20 cellular contexts compared by ENCODE assay signal in genomic region chr4:128871948-128872347, GRCh38.
DNase-seq lines count a peak whose midpoint lies in the region; ATAC-seq and TF ChIP-seq lines count a peak whose summit lies in the region.
"Had no signal": no experiment of that assay in that cellular context is flagged by ENCODE, and none has a peak within 500 bp of the region (broad histone marks: within the 10 kb centered on the region; RNA-seq: fewer than 3 reads in every experiment).

No MANE protein-coding gene starts in this region.

- H3K36me3 Mint-ChIP-seq in CD14-positive monocyte = peaks cover 60 to 71% of the 10 kb centered on the region in 2 donors
- H3K36me3 Mint-ChIP-seq in central memory CD8-positive, alpha-beta T cell (ENCODE audit: insufficient read depth) = peaks cover 39% of the 10 kb centered on the region

- H3K9me3 ChIP-seq in neutrophil = no peaks in the 10 kb centered on the region
- H3K9me3 ChIP-seq: right atrium auricular region had no signal

- H3K27me3 ChIP-seq in neutrophil = no peaks in the 10 kb centered on the region
- H3K27me3 ChIP-seq: right atrium auricular region had no signal

- no peak overlapping the region for H3K4me3 ChIP-seq in neutrophil (ENCODE audit: low read depth in 1 of 2, low read length in 1 of 2)
- H3K4me3 ChIP-seq: right atrium auricular region had no signal

- H3K4me3 Mint-ChIP-seq in CD14-positive monocyte = no peak overlapping the region
- H3K4me3 Mint-ChIP-seq in central memory CD8-positive, alpha-beta T cell = no peak overlapping the region
- H3K4me3 Mint-ChIP-seq: CD4-positive, alpha-beta memory T cell; T-cell had no signal

- peak overlapping the region; percentile 22 for H3K27ac ChIP-seq in neutrophil
- H3K27ac ChIP-seq: right atrium auricular region had no signal

- intact Hi-C loops in CD14-positive monocyte (cut with micrococcal nuclease) = no loop called here

- no peaks in the 10 kb centered on the region for H3K4me1 ChIP-seq in neutrophil (ENCODE audit: control insufficient read depth in 1 of 2, insufficient read depth in 1 of 2, low read depth in 1 of 2, low read length in 1 of 2)
- H3K4me1 ChIP-seq: right atrium auricular region had no signal

- DNase-seq in CD14-positive monocyte (ENCODE audit: low spot score) = no peak
- peak; percentile 81 for DNase-seq in M059J (ENCODE audit: low read depth)
- no peak for DNase-seq in central memory CD8-positive, alpha-beta T cell (ENCODE audit: low spot score in 2 of 2)
- no peak for DNase-seq in DMS153 treated with DMSO at 0.1 percent for 48 hours (lab: John Stamatoyannopoulos, UW; ENCODE audit: unreplicated experiment)
- no peak for DNase-seq in NCI-H187 treated with DMSO at 0.1 percent for 48 hours (lab: John Stamatoyannopoulos, UW)
- no peak for DNase-seq in cerebellar cortex (ENCODE audit: low spot score)
- DNase-seq: activated CD4-positive, alpha-beta T cell treated with anti-CD3 and anti-CD28 coated beads for 48 hours; activated T-cell treated with anti-CD3 and anti-CD28 coated beads, Interleukin-2, amount 50 U/mL, for 48 hours; CD4-positive, alpha-beta memory T cell; effector memory CD4-positive, alpha-beta T cell; glutamatergic neuron; kidney; NCI-H226; stimulated activated CD4-positive, alpha-beta T cell treated with anti-CD3 and anti-CD28 coated beads, Interleukin-4, amount 100 ng/mL, for 4 hours; stimulated activated naive CD4-positive, alpha-beta T cell treated with Interleukin-2 at 50 U/mL for 16 hours; T-cell had no signal

- ATAC-seq in central memory CD8-positive, alpha-beta T cell (replicated peaks; ENCODE audit: extremely low read depth, poor library complexity, severe bottlenecking) = no peak
- no peak for ATAC-seq in HG03175 (IDR thresholded peaks at IDR 0.05; ENCODE audit: unreplicated experiment)
- ATAC-seq: HCT116, T-cell had no signal

- H3K27me3 Mint-ChIP-seq in CD14-positive monocyte (ENCODE audit: low read depth in 3 of 3) = no peaks in the 10 kb centered on the region
- no peaks in the 10 kb centered on the region for H3K27me3 Mint-ChIP-seq in central memory CD8-positive, alpha-beta T cell
- H3K27me3 Mint-ChIP-seq: CD4-positive, alpha-beta memory T cell; T-cell had no signal

- H3K36me3 ChIP-seq in neutrophil = peaks cover 53% of the 10 kb centered on the region

- H3K4me1 Mint-ChIP-seq in CD14-positive monocyte = peaks cover 11% of the 10 kb centered on the region
- H3K4me1 Mint-ChIP-seq in central memory CD8-positive, alpha-beta T cell = peaks cover 7% of the 10 kb centered on the region

- TF ChIP-seq CTCF in CD14-positive monocyte (IDR thresholded peaks at IDR 0.05) (no peak), neutrophil (IDR thresholded peaks at IDR 0.05) (no peak)

- H3K27ac Mint-ChIP-seq in CD14-positive monocyte = peak overlapping the region in 4 of 7 donors; percentile 39 to 76 (median 44)
- peak overlapping the region; percentile 70 for H3K27ac Mint-ChIP-seq in central memory CD8-positive, alpha-beta T cell (ENCODE audit: low read depth)

- H3K9me3 Mint-ChIP-seq in CD14-positive monocyte = no peaks in the 10 kb centered on the region
- H3K9me3 Mint-ChIP-seq in central memory CD8-positive, alpha-beta T cell = no peaks in the 10 kb centered on the region
- H3K9me3 Mint-ChIP-seq: CD4-positive, alpha-beta memory T cell; T-cell had no signal
